In genomic region chr4:134202136-134202535, GRCh38 we compare ENCODE assay signal across 12 cellular contexts. TPM values are rescaled to one million over a fixed set of nuclear protein-coding genes. Genes with fewer than 3 reads are reported as not detected.
DNase-seq lines count a peak whose midpoint lies in the region; ATAC-seq, FAIRE-seq and TF ChIP-seq lines count a peak whose summit lies in the region.
"Had no signal": no experiment of that assay in that cellular context is flagged by ENCODE, and none has a peak within 500 bp of the region (broad histone marks: within the 10 kb centered on the region; RNA-seq: fewer than 3 reads in every experiment).

No MANE protein-coding gene starts in this region.

- intact Hi-C loops in mammary epithelial cell (cut with micrococcal nuclease) (no loop called here), kidney (cut with DNase I) (no loop called here), posterior cingulate gyrus (cut with DNase I) (no loop called here)

- H3K9ac ChIP-seq in HUES64 (ENCODE audit: low read depth, low read length) (no peak overlapping the region), mammary epithelial cell (ENCODE audit: insufficient read depth, low read length) (no peak overlapping the region), kidney (ENCODE audit: low read length in 2 of 2) (no peak overlapping the region), stomach smooth muscle (ENCODE audit: low read length in 2 of 2) (peak overlapping the region in 1 of 2 donors; percentile 73)

- no peak overlapping the region for H3K27ac ChIP-seq in HUES64 (ENCODE audit: low read depth, low read length)
- H3K27ac ChIP-seq in mammary epithelial cell (ENCODE audit: insufficient read depth, low read depth, low read length): no peak overlapping the region
- H3K27ac ChIP-seq in kidney (ENCODE audit: low read depth in 2 of 2, low read length in 2 of 2): no peak overlapping the region
- no peak overlapping the region for H3K27ac ChIP-seq in stomach smooth muscle (ENCODE audit: low read length)

- dilution Hi-C loops in mammary epithelial cell (cut with HindIII; ENCODE audit: low sequenced_read_pairs): no loop called here

- CTCF ChIA-PET in mammary epithelial cell (lab: Charles Lee; ENCODE audit: low non-redundant PET): no interaction called here

- 90% methylated on average over 5 of the region's 6 CpGs for WGBS in HUES64
- WGBS in mammary epithelial cell (ENCODE audit: low coverage, missing lambda C conversion rate): 17% methylated on average over 6 of the region's 6 CpGs

- H3K4me2 ChIP-seq in mammary epithelial cell (ENCODE audit: insufficient read depth, low read depth, low read length): no peak overlapping the region

- in situ Hi-C loops in mammary epithelial cell (cut with MboI; ENCODE audit: low sequenced_read_pairs in 2 of 2): no loop called here

- peaks cover 8% of the 10 kb centered on the region for H3K27me3 ChIP-seq in HUES64 (ENCODE audit: insufficient read depth, low read length)
- H3K27me3 ChIP-seq in mammary epithelial cell (ENCODE audit: insufficient read depth, low read length): no peaks in the 10 kb centered on the region
- no peaks in the 10 kb centered on the region for H3K27me3 ChIP-seq in stomach smooth muscle (ENCODE audit: control insufficient read depth in 1 of 2, insufficient read depth in 2 of 2, low read length in 2 of 2)

- DNase-seq in mammary epithelial cell (no peak), kidney (no peak), posterior cingulate gyrus (no peak), ureter (ENCODE audit: low spot score) (no peak)
- DNase-seq in effector CD8-positive, alpha-beta T cell (lab: John Stamatoyannopoulos, UW): no peak
- DNase-seq: CD8-positive, alpha-beta memory T cell; erythroblast; stimulated activated naive CD8-positive, alpha-beta T cell treated with anti-CD3 and anti-CD28 coated beads, Interleukin-15, amount 100 ng/mL, for 72 hours had no signal

- H3K36me3 ChIP-seq in HUES64 (ENCODE audit: insufficient read depth, low read length) (no peaks in the 10 kb centered on the region), mammary epithelial cell (ENCODE audit: insufficient read depth, low read length) (no peaks in the 10 kb centered on the region), kidney (ENCODE audit: control insufficient read depth in 1 of 2, insufficient read depth in 2 of 2, low read length in 2 of 2) (no peaks in the 10 kb centered on the region), stomach smooth muscle (ENCODE audit: control insufficient read depth in 2 of 2, insufficient read depth in 2 of 2, low read length in 2 of 2) (no peaks in the 10 kb centered on the region)

- no peak for FAIRE-seq in kidney (lab: Jason Lieb, UNC)

- no peaks in the 10 kb centered on the region for H3K79me2 ChIP-seq in mammary epithelial cell (ENCODE audit: insufficient read depth, low read length)

- BruUV-seq in mammary epithelial cell (replicated peaks; lab: Mats Ljungman, UMichigan): no TSS peak

- ATAC-seq in HG02678 (IDR thresholded peaks at IDR 0.05; ENCODE audit: unreplicated experiment): no peak
- ATAC-seq: stimulated activated naive CD8-positive, alpha-beta T cell treated with anti-CD3 and anti-CD28 coated beads, Interleukin-15, amount 100 ng/mL, for 72 hours had no signal

- H2AFZ ChIP-seq in mammary epithelial cell (ENCODE audit: low read depth, low read length): peak overlapping the region; percentile 85

- H3K4me3 ChIP-seq in HUES64 (ENCODE audit: low read length) (peak overlapping the region; percentile 68), mammary epithelial cell (replicated peaks in 1 of 3; ENCODE audit: insufficient read depth in 1 of 3, low read depth in 2 of 3, low read length in 3 of 3) (no peak overlapping the region), kidney (ENCODE audit: low read length in 2 of 2) (peak overlapping the region; percentile 22 to 59), stomach smooth muscle (ENCODE audit: low read length in 2 of 2) (peak overlapping the region; percentile 70 to 73)

- H4K20me1 ChIP-seq in mammary epithelial cell (ENCODE audit: insufficient read depth, low read length): no peaks in the 10 kb centered on the region

- no peak for TF ChIP-seq CTCF in mammary epithelial cell (conservative IDR thresholded peaks at IDR 0.05 in 1 of 2, IDR thresholded peaks at IDR 0.05 in 1 of 2; ENCODE audit: extremely low read depth in 1 of 2, insufficient read depth in 1 of 2, low read depth in 1 of 2, low read length in 2 of 2)
- TF ChIP-seq CTCF in kidney (IDR thresholded peaks at IDR 0.05; ENCODE audit: borderline replicate concordance, extremely low read depth, insufficient read depth): no peak

- H3K4me1 ChIP-seq in HUES64 (ENCODE audit: insufficient read depth, low read length): peaks cover 22% of the 10 kb centered on the region
- H3K4me1 ChIP-seq in mammary epithelial cell (ENCODE audit: insufficient read depth, low read length): no peaks in the 10 kb centered on the region
- no peaks in the 10 kb centered on the region for H3K4me1 ChIP-seq in kidney (ENCODE audit: control insufficient read depth in 1 of 2, insufficient read depth in 1 of 2, low read depth in 1 of 2, low read length in 2 of 2)
- no peaks in the 10 kb centered on the region for H3K4me1 ChIP-seq in stomach smooth muscle (ENCODE audit: control insufficient read depth, insufficient read depth, low read length)

- H3K9me3 ChIP-seq in HUES64 (ENCODE audit: insufficient read depth, low read depth, low read length) (peaks cover 18% of the 10 kb centered on the region), mammary epithelial cell (replicated peaks; ENCODE audit: insufficient read depth, low read length) (no peaks in the 10 kb centered on the region), kidney (ENCODE audit: control insufficient read depth in 1 of 2, low read length in 2 of 2) (no peaks in the 10 kb centered on the region), stomach smooth muscle (ENCODE audit: control insufficient read depth in 2 of 2, low read length in 2 of 2) (no peaks in the 10 kb centered on the region)

RNA-seq across cellular contexts. Expression of gene PABPC4L, which starts 0.5 kb away (rescaled TPM):
- polyA plus RNA-seq in HUES64 (2013, experiment 1 of 2): 2.6 TPM
- polyA plus RNA-seq in HUES64 (2013, experiment 2 of 2): 3.6 TPM
- 1 to 10 TPM in 1 of 2 donors, not detected in 1; 1.8 TPM for total RNA-seq in mammary epithelial cell
- polyA plus RNA-seq in mammary epithelial cell: 0.03 TPM
- polyA minus RNA-seq in mammary epithelial cell: not detected
- 3.0 TPM for total RNA-seq in kidney
- polyA plus RNA-seq in kidney (ENCODE audit: insufficient read depth, low read depth, low replicate concordance): 0.47 TPM
- total RNA-seq in ureter: 2.0 TPM
- total RNA-seq: activated CD8-positive, alpha-beta memory T cell treated with anti-CD3 and anti-CD28 coated beads for 36 hours; CD8-positive, alpha-beta memory T cell had no signal
- polyA plus RNA-seq: CD8-positive, alpha-beta memory T cell had no signal

Comparison
In these comparisons a context has a peak if more than half of its experiments do, and no peak if none do; other contexts are left out.
1. H3K4me3 ChIP-seq: peak in HUES64 (single experiment), kidney (2 of 2) and stomach smooth muscle (2 of 2); none in mammary epithelial cell (0 of 3).